In genomic region chr6:37106982-37107453, GRCh38 we compare ENCODE assay signal across 27 cellular contexts.
DNase-seq lines count a peak whose midpoint lies in the region; ATAC-seq, FAIRE-seq and TF ChIP-seq lines count a peak whose summit lies in the region.
"Had no signal": no experiment of that assay in that cellular context is flagged by ENCODE, and none has a peak within 500 bp of the region (broad histone marks: within the 10 kb centered on the region; RNA-seq: fewer than 3 reads in every experiment).

No MANE protein-coding gene starts in this region.

- H3K27me3 Mint-ChIP-seq in T-helper 17 cell, result peaks cover 5% of the 10 kb centered on the region
- H3K27me3 Mint-ChIP-seq in stimulated activated memory B cell treated with anti-CD40 and anti-IgM and Interleukin-4, amounts not matched to agents 10 μg/mL and 1 μg/mL and 100 μg/mL, for 72 hours, result no peaks in the 10 kb centered on the region
- H3K27me3 Mint-ChIP-seq: B cell had no signal

- H3K9me1 ChIP-seq in IMR-90 (ENCODE audit: insufficient read depth, low read length), result no peaks in the 10 kb centered on the region

- H3K4me1 ChIP-seq in IMR-90 (ENCODE audit: control insufficient read depth, insufficient read depth, low read length) (peaks cover 15% of the 10 kb centered on the region), small intestine (ENCODE audit: control insufficient read depth in 2 of 2, insufficient read depth in 1 of 2, low read depth in 1 of 2, low read length in 1 of 2) (peaks cover 10 to 16% of the 10 kb centered on the region in 2 donors)

- H3K79me1 ChIP-seq in IMR-90 (ENCODE audit: low read depth in 1 of 2, low read length in 2 of 2), result no peaks in the 10 kb centered on the region

- H3K4me1 Mint-ChIP-seq in T-helper 17 cell, result peaks cover 18% of the 10 kb centered on the region
- peaks cover 37% of the 10 kb centered on the region for H3K4me1 Mint-ChIP-seq in stimulated activated memory B cell treated with anti-CD40 and anti-IgM and Interleukin-4, amounts not matched to agents 10 μg/mL and 1 μg/mL and 100 μg/mL, for 72 hours

- no peak for ATAC-seq in IMR-90 (ENCODE audit: low read depth)
- no peak for ATAC-seq in T-helper 17 cell
- peak; percentile 40 for ATAC-seq in left lobe of liver
- no peak for ATAC-seq in stimulated activated memory B cell treated with anti-CD40 and anti-IgM and Interleukin-4, amounts not matched to agents 10 μg/mL and 1 μg/mL and 100 μg/mL, for 72 hours
- no peak for ATAC-seq in HG03342 (IDR thresholded peaks at IDR 0.05; ENCODE audit: unreplicated experiment)
- ATAC-seq in GM21786 (IDR thresholded peaks at IDR 0.05; ENCODE audit: unreplicated experiment), result no peak

- CTCF ChIA-PET in IMR-90 (lab: Yijun Ruan, JAX), result interaction anchor here (0.5 kb wide), 1 partner anchor 104 kb away, joined by 3 read pairs; no protein-coding TSS in a partner anchor

- TF ChIP-seq RAD21 in IMR-90 (IDR thresholded peaks at IDR 0.05; ENCODE audit: low read length), result no peak

- no peaks in the 10 kb centered on the region for H4K20me1 ChIP-seq in IMR-90 (ENCODE audit: insufficient read depth, low read length)

- H3K27ac ChIP-seq in IMR-90 (ENCODE audit: insufficient read depth, low read length) (no peak overlapping the region), small intestine (ENCODE audit: low read depth in 1 of 2, low read length in 1 of 2) (peak overlapping the region in 1 of 2 donors; percentile 50)
- H3K27ac ChIP-seq: PC-9, SJSA1 had no signal

- dilution Hi-C loops in IMR-90 (cut with HindIII; ENCODE audit: low sequenced_read_pairs, unreplicated experiment), result no loop called here

- POLR2A ChIA-PET in IMR-90 (lab: Charles Lee; ENCODE audit: unreplicated experiment), result no interaction called here

- H3K9me3 Mint-ChIP-seq in stimulated activated memory B cell treated with anti-CD40 and anti-IgM and Interleukin-4, amounts not matched to agents 10 μg/mL and 1 μg/mL and 100 μg/mL, for 72 hours, result no peaks in the 10 kb centered on the region

- no peak for DNase-seq in IMR-90
- no peak for DNase-seq in T-helper 17 cell
- peak; percentile 61 for DNase-seq in left lobe of liver (ENCODE audit: low spot score)
- peak; percentile 91 for DNase-seq in small intestine
- DNase-seq: Calu3; DMS79 treated with DMSO at 0.1 percent for 48 hours; GF-D8; H7; Karpas-422; NCI-H1092 treated with DMSO at 0.1 percent for 48 hours; NCI-H1436; NCI-H187 treated with DMSO at 0.1 percent for 48 hours; NCI-H446 treated with DMSO at 0.1 percent for 48 hours; NCI-H526; NCI-H82; NK-92 treated with Interleukin-12 subunit alpha and Interleukin-12 subunit beta, amount 100 ng/mL, for 24 hours; PC-9; Right ventricle myocardium superior; RPMI8226 had no signal

- FAIRE-seq in small intestine (lab: Jason Lieb, UNC), result no peak
- FAIRE-seq: GM12891, HTR-8/SVneo had no signal

- H3K4me3 Mint-ChIP-seq in T-helper 17 cell, result no peak overlapping the region
- H3K4me3 Mint-ChIP-seq in stimulated activated memory B cell treated with anti-CD40 and anti-IgM and Interleukin-4, amounts not matched to agents 10 μg/mL and 1 μg/mL and 100 μg/mL, for 72 hours, result no peak overlapping the region
- H3K4me3 Mint-ChIP-seq: B cell, CD14-positive monocyte had no signal

- no peak overlapping the region for H2BK15ac ChIP-seq in IMR-90 (ENCODE audit: low read depth, low read length)

- no peak overlapping the region for H3K14ac ChIP-seq in IMR-90 (replicated peaks; ENCODE audit: low read depth, low read length)

- H3K27me3 ChIP-seq in IMR-90 (ENCODE audit: control insufficient read depth, insufficient read depth, low read length) (peaks cover 2% of the 10 kb centered on the region; the same call in 1 of the 2 replicates), small intestine (ENCODE audit: control insufficient read depth in 2 of 2, insufficient read depth in 2 of 2, low read length in 2 of 2) (no peaks in the 10 kb centered on the region)
- H3K27me3 ChIP-seq: SJSA1 had no signal

- no peak overlapping the region for H4K8ac ChIP-seq in IMR-90 (ENCODE audit: low read depth in 2 of 2, low read length in 2 of 2)

- no peak for TF ChIP-seq CTCF in IMR-90 (conservative IDR thresholded peaks at IDR 0.05; ENCODE audit: low read depth, low read length)

- intact Hi-C loops in IMR-90 (cut with micrococcal nuclease), result no loop called here

- H2BK5ac ChIP-seq in IMR-90 (ENCODE audit: low read depth, low read length, poor library complexity, severe bottlenecking), result no peak overlapping the region

- H2BK20ac ChIP-seq in IMR-90 (ENCODE audit: low read depth, low read length), result no peak overlapping the region

- no peak overlapping the region for H4K5ac ChIP-seq in IMR-90 (ENCODE audit: low read depth, low read length)

- peak overlapping the region; percentile 60 for H3K27ac Mint-ChIP-seq in T-helper 17 cell
- no peak overlapping the region for H3K27ac Mint-ChIP-seq in stimulated activated memory B cell treated with anti-CD40 and anti-IgM and Interleukin-4, amounts not matched to agents 10 μg/mL and 1 μg/mL and 100 μg/mL, for 72 hours
- H3K27ac Mint-ChIP-seq: B cell, CD14-positive monocyte had no signal

- H4K91ac ChIP-seq in IMR-90 (ENCODE audit: insufficient read depth, low read depth, low read length), result no peak overlapping the region

- no peak overlapping the region for H2BK120ac ChIP-seq in IMR-90 (ENCODE audit: low read depth, low read length)

- peak overlapping the region; percentile 26 for H2AFZ ChIP-seq in IMR-90 (replicated peaks; ENCODE audit: low read length, poor library complexity)
- H2AFZ ChIP-seq: PC-9 had no signal

- H3K9ac ChIP-seq in IMR-90 (ENCODE audit: low read depth, low read length), result no peak overlapping the region

- H3K18ac ChIP-seq in IMR-90 (ENCODE audit: low read depth, low read length), result no peak overlapping the region

- in situ Hi-C loops in IMR-90 (cut with MboI; ENCODE audit: low sequenced_read_pairs), result no loop called here

- no peak overlapping the region for H2AK5ac ChIP-seq in IMR-90 (ENCODE audit: low read depth, low read length)

- H3K9me3 ChIP-seq in IMR-90 (ENCODE audit: control insufficient read depth, insufficient read depth, low read length), result no peaks in the 10 kb centered on the region
- no peaks in the 10 kb centered on the region for H3K9me3 ChIP-seq in T-helper 17 cell (ENCODE audit: control insufficient read depth, low read length, poor library complexity, severe bottlenecking)
- no peaks in the 10 kb centered on the region for H3K9me3 ChIP-seq in small intestine (ENCODE audit: control insufficient read depth, low read depth)
- H3K9me3 ChIP-seq: SJSA1 had no signal

- H3K4me2 ChIP-seq in IMR-90 (ENCODE audit: low read depth, low read length), result no peak overlapping the region
- H3K4me2 ChIP-seq: PC-9 had no signal

- no peak overlapping the region for H3K4ac ChIP-seq in IMR-90 (ENCODE audit: low read depth, low read length)

- no TSS peak for BruUV-seq in IMR-90 (replicated peaks; lab: Mats Ljungman, UMichigan)

- H3K56ac ChIP-seq in IMR-90 (ENCODE audit: extremely low read depth, insufficient read depth, low read length), result no peak overlapping the region

- no peak overlapping the region for H3K4me3 ChIP-seq in IMR-90 (ENCODE audit: insufficient read depth, low read depth, low read length)
- no peak overlapping the region for H3K4me3 ChIP-seq in small intestine (ENCODE audit: low read depth in 1 of 2, low read length in 2 of 2)
- H3K4me3 ChIP-seq: PC-9, SJSA1 had no signal

- no CpG with 5 or more reads among the region's 6 CpGs for WGBS in IMR-90 (ENCODE audit: extremely low coverage in 2 of 2, insufficient read length in 1 of 2), 2 experiments
- WGBS in small intestine, 3 donors, result 51 to 75% (median 56%) methylated on average over 6 of the region's 6 CpGs

- H3K23ac ChIP-seq in IMR-90 (ENCODE audit: low read depth, low read length), result no peak overlapping the region

- H3K36me3 Mint-ChIP-seq in T-helper 17 cell (ENCODE audit: low read depth), result no peaks in the 10 kb centered on the region
- no peaks in the 10 kb centered on the region for H3K36me3 Mint-ChIP-seq in stimulated activated memory B cell treated with anti-CD40 and anti-IgM and Interleukin-4, amounts not matched to agents 10 μg/mL and 1 μg/mL and 100 μg/mL, for 72 hours

- no peaks in the 10 kb centered on the region for H3K36me3 ChIP-seq in IMR-90 (ENCODE audit: control insufficient read depth, insufficient read depth, low read length)
- H3K36me3 ChIP-seq in small intestine (ENCODE audit: control insufficient read depth in 2 of 2, insufficient read depth in 2 of 2, low read length in 2 of 2), result no peaks in the 10 kb centered on the region
- H3K36me3 ChIP-seq: SJSA1 had no signal

- no peak overlapping the region for H2AK9ac ChIP-seq in IMR-90 (replicated peaks; ENCODE audit: low read depth, low read length, poor library complexity)

- TF ChIP-seq POLR2A in IMR-90 (IDR thresholded peaks at IDR 0.05; ENCODE audit: low read depth, low read length), result no peak

TF ChIP-seq in IMR-90, 13 proteins besides CTCF, POLR2A, EP300 and RAD21 (continues in another document):
- no peak for TF ChIP-seq NFE2L2 (IDR thresholded peaks at IDR 0.05; ENCODE audit: low read depth, low read length)
- no peak for TF ChIP-seq CHD1 (IDR thresholded peaks at IDR 0.05; ENCODE audit: low read depth, low read length)
- no peak for TF ChIP-seq ELK1 (IDR thresholded peaks at IDR 0.05; ENCODE audit: borderline replicate concordance, low read depth, low read length)
- no peak for TF ChIP-seq RCOR1 (IDR thresholded peaks at IDR 0.05; ENCODE audit: insufficient replicate concordance, low read length)
- TF ChIP-seq USF2 (IDR thresholded peaks at IDR 0.05; ENCODE audit: low read depth, low read length), result no peak
- TF ChIP-seq BHLHE40 (IDR thresholded peaks at IDR 0.05; ENCODE audit: low read depth, low read length), result no peak
- TF ChIP-seq MXI1 (IDR thresholded peaks at IDR 0.05; ENCODE audit: borderline replicate concordance, low read depth, low read length), result no peak
- no peak for TF ChIP-seq MAZ (IDR thresholded peaks at IDR 0.05; ENCODE audit: borderline replicate concordance, low read depth, low read length)
- no peak for TF ChIP-seq FOS (IDR thresholded peaks at IDR 0.05; ENCODE audit: low read depth, low read length)

Comparison
In these comparisons a context has a peak if more than half of its experiments do, and no peak if none do; other contexts are left out.
1. DNase-seq: peak in left lobe of liver (single experiment) and small intestine (single experiment); none in IMR-90 (single experiment) and T-helper 17 cell (0 of 3).